ENCODE assay signal across 15 cellular contexts in the genomic region with DNA sequence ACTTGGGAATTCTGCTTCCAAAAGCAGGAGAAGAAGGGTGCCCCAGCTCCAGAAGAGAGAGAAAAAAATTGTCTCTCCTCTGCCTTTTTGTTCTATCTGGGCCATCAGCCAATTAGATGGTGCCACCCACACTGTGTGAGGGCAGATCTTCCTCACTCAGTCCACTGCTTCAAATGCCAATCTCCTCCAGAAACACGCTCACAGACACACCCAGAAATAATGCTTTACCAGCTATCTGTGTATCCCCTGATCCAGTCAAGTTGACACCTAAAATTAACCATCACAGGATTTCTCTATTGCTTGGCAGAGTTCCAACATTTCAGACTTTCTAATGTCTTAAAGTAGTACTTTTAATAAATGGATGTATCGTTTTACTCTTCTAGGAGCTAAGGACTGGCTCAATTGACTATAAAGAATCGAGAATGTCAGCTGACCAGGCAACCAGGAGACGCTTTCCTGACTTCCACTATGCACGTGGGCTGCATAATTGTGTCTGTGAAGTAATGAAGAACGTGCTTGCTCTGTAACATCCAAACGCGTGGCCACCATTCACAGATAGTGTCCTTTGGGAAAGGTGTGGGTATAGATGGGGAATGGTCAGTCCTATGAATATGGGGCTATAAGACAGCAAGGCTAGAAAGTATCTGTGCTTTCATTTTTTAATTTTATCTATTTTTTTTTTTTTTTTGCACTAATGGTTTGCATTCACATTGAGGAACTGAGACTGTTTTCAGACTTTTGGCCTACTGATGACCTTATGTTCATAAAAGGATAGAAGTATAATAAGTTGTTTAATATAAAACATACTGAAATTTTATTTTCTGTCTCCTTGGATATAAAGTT. TPM values are rescaled to one million over a fixed set of nuclear protein-coding genes. Genes with fewer than 3 reads are reported as not detected.
DNase-seq lines count a peak whose midpoint lies in the region; ATAC-seq and TF ChIP-seq lines count a peak whose summit lies in the region.
"Had no signal": no experiment of that assay in that cellular context is flagged by ENCODE, and none has a peak within 500 bp of the region (broad histone marks: within the 10 kb centered on the region; RNA-seq: fewer than 3 reads in every experiment).

No MANE protein-coding gene starts in this region.

- peak overlapping the region; percentile 33 for H3K4me3 Mint-ChIP-seq in stimulated activated memory B cell treated with anti-CD40 and anti-IgM and Interleukin-4, amounts not matched to agents 10 μg/mL and 1 μg/mL and 100 μg/mL, for 72 hours

- H3K9me3 ChIP-seq in OCI-LY7 (ENCODE audit: low read length): no peaks in the 10 kb centered on the region
- H3K9me3 ChIP-seq: gastrocnemius medialis, neutrophil had no signal

- H3K79me2 ChIP-seq in OCI-LY7 (ENCODE audit: insufficient read depth, low read depth, low read length): no peaks in the 10 kb centered on the region

- peak overlapping the region; percentile 54 for H3K27ac ChIP-seq in OCI-LY7 (ENCODE audit: low read depth, low read length, poor library complexity, severe bottlenecking)
- H3K27ac ChIP-seq: gastrocnemius medialis, neutrophil, WERI-Rb-1 had no signal

- no peaks in the 10 kb centered on the region for H3K9me2 ChIP-seq in OCI-LY7 (ENCODE audit: insufficient read depth, low read length)

- ATAC-seq in HG02798 (IDR thresholded peaks at IDR 0.05; ENCODE audit: poor library complexity, unreplicated experiment): peak; percentile 57
- peak; percentile 79 for ATAC-seq in stimulated activated memory B cell treated with anti-CD40 and anti-IgM and Interleukin-4, amounts not matched to agents 10 μg/mL and 1 μg/mL and 100 μg/mL, for 72 hours
- ATAC-seq: gastrocnemius medialis; stimulated activated naive CD8-positive, alpha-beta T cell treated with anti-CD3 and anti-CD28 coated beads, Interleukin-15, Interleukin-2, amounts not matched to agents 100 U/mL and 50 U/mL, for 24 hours had no signal

- peak overlapping the region; percentile 36; the same call in 1 of the 2 replicates for H2AFZ ChIP-seq in OCI-LY7 (ENCODE audit: low read length)

- peak overlapping the region; percentile 93 for H3K27ac Mint-ChIP-seq in stimulated activated memory B cell treated with anti-CD40 and anti-IgM and Interleukin-4, amounts not matched to agents 10 μg/mL and 1 μg/mL and 100 μg/mL, for 72 hours

- H3K4me2 ChIP-seq in OCI-LY7 (ENCODE audit: low read length): peak overlapping the region; percentile 52

- DNase-seq in NCI-H2196 (lab: John Stamatoyannopoulos, UW; ENCODE audit: unreplicated experiment) (peak; percentile 24), NCI-H2196 treated with DMSO at 0.1 percent for 48 hours (lab: John Stamatoyannopoulos, UW; ENCODE audit: unreplicated experiment) (no peak), OCI-LY7 (ENCODE audit: low spot score) (peak; percentile 26), AG20443 (ENCODE audit: low spot score) (no peak), amniotic stem cell (lab: John Stamatoyannopoulos, UW) (no peak), SKM-1 (lab: John Stamatoyannopoulos, UW; ENCODE audit: unreplicated experiment) (no peak)
- DNase-seq: activated T-cell treated with anti-CD3 and anti-CD28 coated beads for 4 hours; gastrocnemius medialis; left cardiac atrium; stimulated activated CD4-positive, alpha-beta T cell treated with anti-CD3 and anti-CD28 coated beads, Interleukin-2, amount 100 ng/mL, for 24 hours; stimulated activated naive CD8-positive, alpha-beta T cell treated with anti-CD3 and anti-CD28 coated beads, Interleukin-15, Interleukin-2, amounts not matched to agents 100 U/mL and 50 U/mL, for 24 hours; WERI-Rb-1 had no signal

- H3K9me3 Mint-ChIP-seq in stimulated activated memory B cell treated with anti-CD40 and anti-IgM and Interleukin-4, amounts not matched to agents 10 μg/mL and 1 μg/mL and 100 μg/mL, for 72 hours: peaks cover 4% of the 10 kb centered on the region

- peaks cover 65% of the 10 kb centered on the region for H3K4me1 Mint-ChIP-seq in stimulated activated memory B cell treated with anti-CD40 and anti-IgM and Interleukin-4, amounts not matched to agents 10 μg/mL and 1 μg/mL and 100 μg/mL, for 72 hours

- no peaks in the 10 kb centered on the region for H4K20me1 ChIP-seq in OCI-LY7 (ENCODE audit: insufficient read depth, low read length)

- intact Hi-C loops in OCI-LY7 (cut with micrococcal nuclease; ENCODE audit: unreplicated experiment): no loop called here

- no peaks in the 10 kb centered on the region for H3K27me3 Mint-ChIP-seq in stimulated activated memory B cell treated with anti-CD40 and anti-IgM and Interleukin-4, amounts not matched to agents 10 μg/mL and 1 μg/mL and 100 μg/mL, for 72 hours

- POLR2A ChIA-PET in OCI-LY7 (lab: Charles Lee): interaction anchor here (0.7 to 2.1 kb wide), 5 partner anchors 9 to 28 kb away, joined by 3 to 9 read pairs (median 6); partner anchors contain the start of gene SMIM20

- no peak for TF ChIP-seq CTCF in OCI-LY7 (conservative IDR thresholded peaks at IDR 0.05; ENCODE audit: low read length)

- CTCF ChIA-PET in OCI-LY7 (lab: Charles Lee; ENCODE audit: unreplicated experiment): no interaction called here

- peaks cover 23% of the 10 kb centered on the region for H3K4me1 ChIP-seq in OCI-LY7 (ENCODE audit: insufficient read depth, low read length, poor library complexity, severe bottlenecking)
- H3K4me1 ChIP-seq: gastrocnemius medialis had no signal

- no peak overlapping the region for H3K4me3 ChIP-seq in OCI-LY7 (ENCODE audit: low read depth, low read length, poor library complexity, severe bottlenecking)
- H3K4me3 ChIP-seq: gastrocnemius medialis had no signal

- peaks cover 11% of the 10 kb centered on the region; the same call in 1 of the 2 replicates for H3K36me3 ChIP-seq in OCI-LY7 (ENCODE audit: insufficient read depth, low read length)
- H3K36me3 ChIP-seq: gastrocnemius medialis, neutrophil, WERI-Rb-1 had no signal

- peaks cover 18% of the 10 kb centered on the region for H3K36me3 Mint-ChIP-seq in stimulated activated memory B cell treated with anti-CD40 and anti-IgM and Interleukin-4, amounts not matched to agents 10 μg/mL and 1 μg/mL and 100 μg/mL, for 72 hours

- no TSS peak for BruUV-seq in OCI-LY7 (replicated peaks; lab: Mats Ljungman, UMichigan)

RNA-seq across cellular contexts. Expression of gene SMIM20, which starts 9.9 kb away (rescaled TPM):
- 33.4 and 44.0 TPM in 2 replicates for total RNA-seq in OCI-LY7 (2014; rRNA removed; shearing (Covaris generic))
- 51.2 and 53.8 TPM in 2 replicates for total RNA-seq in OCI-LY7 (2022)

RNA-seq across cellular contexts. Expression of gene SEL1L3, which starts 41.3 kb away (rescaled TPM):
- total RNA-seq in OCI-LY7 (2014; rRNA removed; shearing (Covaris generic)): 173 and 180 TPM in 2 replicates
- 301 and 313 TPM in 2 replicates for total RNA-seq in OCI-LY7 (2022)

Comparison
In these comparisons a context has a peak if more than half of its experiments do, and no peak if none do; other contexts are left out.
1. DNase-seq: peak in NCI-H2196 (single experiment) and OCI-LY7 (single experiment); none in NCI-H2196 treated with DMSO at 0.1 percent for 48 hours (single experiment), AG20443 (single experiment), amniotic stem cell (single experiment) and SKM-1 (single experiment).